8 cellular contexts compared by ENCODE assay signal in the genomic region with DNA sequence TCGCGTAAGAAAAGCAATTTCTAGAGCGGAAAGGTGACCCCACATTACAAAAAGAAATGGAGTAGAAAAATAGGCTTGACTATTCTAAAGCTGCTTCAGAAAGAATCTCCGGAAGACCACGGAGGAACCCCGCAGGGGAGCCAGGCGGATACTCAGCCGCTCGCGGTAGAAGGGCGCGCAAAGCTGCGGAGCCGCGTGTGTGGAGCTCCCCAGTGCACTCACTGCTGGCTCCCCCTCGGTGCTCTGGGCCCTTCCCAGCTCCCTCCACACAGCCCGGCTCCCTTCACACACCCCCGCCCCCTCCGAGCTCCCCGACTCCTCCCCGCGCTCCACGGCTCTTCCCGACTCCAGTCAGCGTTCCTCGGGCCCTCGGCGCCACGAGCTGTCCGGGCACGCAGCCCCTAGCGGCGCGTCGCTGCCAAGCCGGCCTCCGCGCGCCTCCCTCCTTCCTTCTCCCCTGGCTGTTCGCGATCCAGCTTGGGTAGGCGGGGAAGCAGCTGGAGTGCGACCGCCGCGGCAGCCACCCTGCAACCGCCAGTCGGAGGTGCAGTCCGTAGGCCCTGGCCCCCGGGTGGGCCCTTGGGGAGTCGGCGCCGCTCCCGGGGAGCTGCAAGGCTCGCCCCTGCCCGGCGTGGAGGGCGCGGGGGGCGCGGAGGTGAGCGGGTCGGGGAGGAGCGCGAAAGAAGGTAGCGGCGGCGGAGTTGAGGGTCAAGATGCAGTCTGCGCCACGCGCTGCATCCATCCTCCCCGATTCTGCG. TPM values are rescaled to one million over a fixed set of nuclear protein-coding genes. Genes with fewer than 3 reads are reported as not detected.
A peak's percentile ranks its signal among the peaks of the same experiment; 100 is the strongest.
DNase-seq lines count a peak whose midpoint lies in the region; ATAC-seq, FAIRE-seq and TF ChIP-seq lines count a peak whose summit lies in the region.

A gene (plus strand): TSS at position 350 of the 758 bp plus-strand sequence. CDS start 13,343 bp downstream, outside the sequence.

- intact Hi-C loops in Calu3 (cut with micrococcal nuclease; ENCODE audit: unreplicated experiment) (loop anchor here (2.0 to 5.0 kb wide), 4 partner anchors 17 to 57 kb away; a partner anchor contains a TSS), right cardiac atrium (cut with DNase I) (no loop called here)

- H3K4me3 ChIP-seq in astrocyte (ENCODE audit: insufficient read depth, low read depth, low read length) (peak within 1 kb of the TSS; percentile 61), right cardiac atrium (ENCODE audit: low read length) (peak within 1 kb of the TSS; percentile 66)

- H3K27ac ChIP-seq in astrocyte (ENCODE audit: low read depth, low read length): no peak within 1 kb of the TSS
- peak within 1 kb of the TSS; percentile 91 for H3K27ac ChIP-seq in right cardiac atrium (ENCODE audit: low read length)

- no peaks in the 10 kb centered on the region for H3K9me3 ChIP-seq in astrocyte (ENCODE audit: insufficient read depth, low read depth, low read length)
- H3K9me3 ChIP-seq in right cardiac atrium (ENCODE audit: control insufficient read depth, low read length): no peaks in the 10 kb centered on the region

- H3K36me3 Mint-ChIP-seq in Calu3 (ENCODE audit: insufficient read depth, unreplicated experiment) (peaks cover 5% of the 10 kb centered on the region), astrocyte (ENCODE audit: low read depth, unreplicated experiment) (no peaks in the 10 kb centered on the region), progenitor cell of endocrine pancreas (ENCODE audit: insufficient read depth) (no peaks in the 10 kb centered on the region)

- H3K4me1 Mint-ChIP-seq in Calu3 (ENCODE audit: low read depth, unreplicated experiment): peaks cover 8% of the 10 kb centered on the region
- H3K4me1 Mint-ChIP-seq in astrocyte (ENCODE audit: low read depth, unreplicated experiment): peaks cover 5% of the 10 kb centered on the region
- H3K4me1 Mint-ChIP-seq in progenitor cell of endocrine pancreas (ENCODE audit: low read depth): peaks cover 9% of the 10 kb centered on the region

- H3K79me2 ChIP-seq in astrocyte (ENCODE audit: insufficient read depth, low read length): no peaks in the 10 kb centered on the region

- H3K4me3 Mint-ChIP-seq in Calu3 (ENCODE audit: low read depth, unreplicated experiment) (no peak within 1 kb of the TSS), astrocyte (ENCODE audit: unreplicated experiment) (peak within 1 kb of the TSS; percentile 82), progenitor cell of endocrine pancreas (ENCODE audit: low read depth) (peak within 1 kb of the TSS; percentile 74)

- peak within 1 kb of the TSS; percentile 89 for H2AFZ ChIP-seq in astrocyte (ENCODE audit: low read depth, low read length)

- H3K27ac Mint-ChIP-seq in Calu3 (ENCODE audit: unreplicated experiment) (peak within 1 kb of the TSS; percentile 94), astrocyte (ENCODE audit: unreplicated experiment) (peak within 1 kb of the TSS; percentile 79), progenitor cell of endocrine pancreas (peak within 1 kb of the TSS; percentile 94)

- H3K27me3 Mint-ChIP-seq in Calu3 (ENCODE audit: unreplicated experiment): no peaks in the 10 kb centered on the region
- peaks cover 4% of the 10 kb centered on the region for H3K27me3 Mint-ChIP-seq in astrocyte (ENCODE audit: low read depth, unreplicated experiment)
- H3K27me3 Mint-ChIP-seq in progenitor cell of endocrine pancreas: no peaks in the 10 kb centered on the region

- H3K4me1 ChIP-seq in astrocyte (ENCODE audit: insufficient read depth, low read length): peaks cover 12% of the 10 kb centered on the region
- H3K4me1 ChIP-seq in right cardiac atrium (ENCODE audit: control insufficient read depth, insufficient read depth, low read length): no peaks in the 10 kb centered on the region

- no peaks in the 10 kb centered on the region for H4K20me1 ChIP-seq in astrocyte (ENCODE audit: insufficient read depth, low read length)

- WGBS in right cardiac atrium: under 1% methylated on average over 73 of the region's 73 CpGs

- peak within 1 kb of the TSS; percentile 93 for H3K4me2 ChIP-seq in astrocyte (ENCODE audit: low read length)

- ATAC-seq in GM19397 (IDR thresholded peaks at IDR 0.05; ENCODE audit: unreplicated experiment): peak; percentile 92
- ATAC-seq in HG03442 (IDR thresholded peaks at IDR 0.05; ENCODE audit: unreplicated experiment): peak; percentile 86
- peak; percentile 100 for ATAC-seq in right cardiac atrium

- no peaks in the 10 kb centered on the region for H3K36me3 ChIP-seq in astrocyte (ENCODE audit: insufficient read depth, low read length)

- H3K27me3 ChIP-seq in astrocyte (ENCODE audit: insufficient read depth, low read length) (peaks cover 5% of the 10 kb centered on the region), right cardiac atrium (ENCODE audit: control insufficient read depth, insufficient read depth) (no peaks in the 10 kb centered on the region)

- CTCF ChIA-PET in Calu3 (lab: Charles Lee): interaction anchor here (0.7 to 2.3 kb wide), 11 partner anchors 12 to 58 kb away, joined by 3 to 17 read pairs (median 4); a partner anchor contains a TSS

- BruUV-seq in Calu3 (replicated peaks; lab: Mats Ljungman, UMichigan): no TSS peak

- no peak for FAIRE-seq in astrocyte (lab: Jason Lieb, UNC)

- TF ChIP-seq CTCF in Calu3 (IDR thresholded peaks at IDR 0.05; ENCODE audit: unreplicated experiment) (peak; percentile 54), astrocyte (IDR thresholded peaks at IDR 0.05; ENCODE audit: insufficient read depth, low read depth, low read length) (peak; percentile 26), progenitor cell of endocrine pancreas (IDR thresholded peaks at IDR 0.05; ENCODE audit: unreplicated experiment) (peak; percentile 73)

- peak; percentile 90 for DNase-seq in Calu3
- DNase-seq in NCI-H82 (lab: John Stamatoyannopoulos, UW): peak; percentile 90
- peak; percentile 87 for DNase-seq in astrocyte (ENCODE audit: low read depth)
- peak; percentile 93 to 97 (median 96) for DNase-seq in right cardiac atrium
- peak; percentile 87 for DNase-seq in progenitor cell of endocrine pancreas (ENCODE audit: low spot score, unreplicated experiment)
- DNase-seq in MV-4-11 (lab: John Stamatoyannopoulos, UW): no peak

- H3K9me3 Mint-ChIP-seq in Calu3 (ENCODE audit: low read depth, unreplicated experiment) (no peaks in the 10 kb centered on the region), astrocyte (ENCODE audit: unreplicated experiment) (no peaks in the 10 kb centered on the region), progenitor cell of endocrine pancreas (ENCODE audit: low read depth) (no peaks in the 10 kb centered on the region)

- H3K9ac ChIP-seq in astrocyte (ENCODE audit: low read length): peak within 1 kb of the TSS; percentile 65

RNA-seq across cellular contexts. Expression of the gene that starts here (rescaled TPM):
- total RNA-seq in Calu3 (2022): 38.5 and 38.7 TPM in 2 replicates
- total RNA-seq in astrocyte: 2.3 and 3.4 TPM in 2 replicates
- 10 to 100 TPM; 29.9 to 46.3 (median 42.5) TPM for total RNA-seq in right cardiac atrium
- polyA plus RNA-seq in right cardiac atrium: 16.7 TPM
- 4.9 and 5.3 TPM in 2 replicates for total RNA-seq in progenitor cell of endocrine pancreas
